12 cellular contexts compared by ENCODE assay signal in genomic region chr4:2057382-2058065, GRCh38. TPM values are rescaled to one million over a fixed set of nuclear protein-coding genes. Genes with fewer than 3 reads are reported as not detected.
DNase-seq lines count a peak whose midpoint lies in the region; ATAC-seq, FAIRE-seq and TF ChIP-seq lines count a peak whose summit lies in the region.
"Had no signal": no experiment of that assay in that cellular context is flagged by ENCODE, and none has a peak within 500 bp of the region (broad histone marks: within the 10 kb centered on the region; RNA-seq: fewer than 3 reads in every experiment).

No MANE protein-coding gene starts in this region.

- WGBS in hepatocyte (ENCODE audit: low lambda C conversion rate, missing lambda C conversion rate) = 83% methylated on average over 26 of the region's 26 CpGs
- 67 to 76% (median 70%) methylated on average over 26 of the region's 26 CpGs for WGBS in spleen, 5 donors

- H3K27ac Mint-ChIP-seq in activated naive CD4-positive, alpha-beta T cell treated with anti-CD3 and anti-CD28 coated beads, Interleukin-2, amount 10 ng/mL, durations not matched to agents 7 days and 5 days = no peak overlapping the region
- H3K27ac Mint-ChIP-seq in activated B cell treated with CpG ODN at 0.5 μM for 24 hours = no peak overlapping the region

- peaks cover 87% of the 10 kb centered on the region for H3K27me3 Mint-ChIP-seq in activated naive CD4-positive, alpha-beta T cell treated with anti-CD3 and anti-CD28 coated beads, Interleukin-2, amount 10 ng/mL, durations not matched to agents 7 days and 5 days
- H3K27me3 Mint-ChIP-seq in activated B cell treated with CpG ODN at 0.5 μM for 24 hours = peaks cover 32% of the 10 kb centered on the region

- no peak for DNase-seq in activated naive CD4-positive, alpha-beta T cell treated with anti-CD3 and anti-CD28 coated beads, Interleukin-2, amount 10 ng/mL, durations not matched to agents 7 days and 5 days
- DNase-seq in activated naive CD4-positive, alpha-beta T cell treated with anti-CD3 and anti-CD28 coated beads, Interleukin-2, amount 50 U/mL, for 16 hours = no peak
- DNase-seq in activated B cell treated with CpG ODN at 0.5 μM for 24 hours (no peak), hepatocyte (ENCODE audit: low spot score) (no peak), spleen (peak; percentile 53), Karpas-422 (no peak), RCC 7860 (ENCODE audit: low spot score) (no peak)
- no peak for DNase-seq in stimulated activated CD4-positive, alpha-beta T cell treated with anti-CD3 and anti-CD28 coated beads, Interleukin-1b, Interleukin-23, amount 100 ng/mL, for 48 hours
- DNase-seq: body of pancreas; GM23248; stimulated activated CD4-positive, alpha-beta T cell treated with anti-CD3 and anti-CD28 coated beads, Interleukin-2, amount 100 ng/mL, for 48 hours had no signal

- H3K4me1 Mint-ChIP-seq in activated naive CD4-positive, alpha-beta T cell treated with anti-CD3 and anti-CD28 coated beads, Interleukin-2, amount 10 ng/mL, durations not matched to agents 7 days and 5 days = peaks cover 3% of the 10 kb centered on the region
- H3K4me1 Mint-ChIP-seq in activated B cell treated with CpG ODN at 0.5 μM for 24 hours = peaks cover 2% of the 10 kb centered on the region

- H3K79me2 ChIP-seq in hepatocyte = no peaks in the 10 kb centered on the region
- H3K79me2 ChIP-seq in Karpas-422 (ENCODE audit: low read length) = no peaks in the 10 kb centered on the region

- peaks cover 30% of the 10 kb centered on the region for H3K27me3 ChIP-seq in hepatocyte
- H3K27me3 ChIP-seq in spleen (replicated peaks in 1 of 7) = peaks cover 0 to 94% (median 46%) of the 10 kb centered on the region in 7 donors
- no peaks in the 10 kb centered on the region for H3K27me3 ChIP-seq in Karpas-422 (ENCODE audit: low read length)
- H3K27me3 ChIP-seq: body of pancreas had no signal

- H3K27ac ChIP-seq in hepatocyte (no peak overlapping the region), spleen (no peak overlapping the region), Karpas-422 (ENCODE audit: low read length) (no peak overlapping the region)
- H3K27ac ChIP-seq: body of pancreas, GM23248 had no signal

- H3K36me3 ChIP-seq in hepatocyte (replicated peaks; ENCODE audit: insufficient read depth, low read depth) (no peaks in the 10 kb centered on the region), spleen (no peaks in the 10 kb centered on the region), Karpas-422 (ENCODE audit: insufficient read depth, low read length) (no peaks in the 10 kb centered on the region)

- H3K9me2 ChIP-seq in hepatocyte (replicated peaks; ENCODE audit: insufficient read depth) (no peaks in the 10 kb centered on the region), Karpas-422 (replicated peaks; ENCODE audit: insufficient read depth, low read length) (no peaks in the 10 kb centered on the region)

- H3K9ac ChIP-seq in Karpas-422 (ENCODE audit: low read length) = no peak overlapping the region
- H3K9ac ChIP-seq: GM23248 had no signal

- no peak for ATAC-seq in activated B cell treated with CpG ODN at 0.5 μM for 24 hours (ENCODE audit: low read depth)

- FAIRE-seq in RCC 7860 (lab: Jason Lieb, UNC) = no peak
- FAIRE-seq: K562 had no signal

- no peaks in the 10 kb centered on the region for H3K9me3 ChIP-seq in hepatocyte (ENCODE audit: low read depth)
- no peaks in the 10 kb centered on the region for H3K9me3 ChIP-seq in spleen
- no peaks in the 10 kb centered on the region for H3K9me3 ChIP-seq in Karpas-422 (ENCODE audit: low read length)
- H3K9me3 ChIP-seq: body of pancreas had no signal

- H3K4me3 ChIP-seq in hepatocyte (no peak overlapping the region), spleen (peak overlapping the region in 1 of 8 donors; percentile 78), Karpas-422 (ENCODE audit: low read length) (no peak overlapping the region)
- H3K4me3 ChIP-seq: body of pancreas, GM23248 had no signal

- CTCF ChIA-PET in activated naive CD4-positive, alpha-beta T cell treated with anti-CD3 and anti-CD28 coated beads, Interleukin-2, amount 10 ng/mL, durations not matched to agents 7 days and 5 days (lab: Charles Lee) = no interaction called here
- CTCF ChIA-PET in activated B cell treated with CpG ODN at 0.5 μM for 24 hours (lab: Charles Lee) = no interaction called here

- TF ChIP-seq CTCF in activated B cell treated with CpG ODN at 0.5 μM for 24 hours (IDR thresholded peaks at IDR 0.05) (no peak), hepatocyte (IDR thresholded peaks at IDR 0.05; ENCODE audit: poor library complexity) (no peak), spleen (IDR thresholded peaks at IDR 0.05 in 8 of 11, conservative IDR thresholded peaks at IDR 0.05 in 3 of 11) (no peak)

- no peaks in the 10 kb centered on the region for H3K36me3 Mint-ChIP-seq in activated naive CD4-positive, alpha-beta T cell treated with anti-CD3 and anti-CD28 coated beads, Interleukin-2, amount 10 ng/mL, durations not matched to agents 7 days and 5 days
- H3K36me3 Mint-ChIP-seq in activated B cell treated with CpG ODN at 0.5 μM for 24 hours (ENCODE audit: low read depth) = no peaks in the 10 kb centered on the region

- H2AFZ ChIP-seq in hepatocyte = no peak overlapping the region
- no peak overlapping the region for H2AFZ ChIP-seq in Karpas-422 (ENCODE audit: low read length)
- H2AFZ ChIP-seq: GM23248 had no signal

- H4K20me1 ChIP-seq in hepatocyte (ENCODE audit: insufficient read depth, poor library complexity, severe bottlenecking) = no peaks in the 10 kb centered on the region
- H4K20me1 ChIP-seq in Karpas-422 (ENCODE audit: insufficient read depth, low read depth, low read length) = no peaks in the 10 kb centered on the region

- no peaks in the 10 kb centered on the region for H3K4me1 ChIP-seq in hepatocyte (ENCODE audit: insufficient read depth)
- peaks cover 0 to 31% (median 20%) of the 10 kb centered on the region in 6 donors for H3K4me1 ChIP-seq in spleen
- H3K4me1 ChIP-seq in Karpas-422 (ENCODE audit: low read length) = no peaks in the 10 kb centered on the region

- H3K9me3 Mint-ChIP-seq in activated naive CD4-positive, alpha-beta T cell treated with anti-CD3 and anti-CD28 coated beads, Interleukin-2, amount 10 ng/mL, durations not matched to agents 7 days and 5 days = no peaks in the 10 kb centered on the region
- H3K9me3 Mint-ChIP-seq in activated B cell treated with CpG ODN at 0.5 μM for 24 hours = no peaks in the 10 kb centered on the region

- intact Hi-C loops in activated B cell treated with CpG ODN at 0.5 μM for 24 hours (cut with micrococcal nuclease) = loop anchor here (2.0 kb wide), 1 partner anchor 17 kb away; a partner anchor contains a TSS
- intact Hi-C loops in spleen (cut with DNase I; ENCODE audit: low total_unique reads) = no loop called here

- no peak for TF ChIP-seq POLR2A in spleen (IDR thresholded peaks at IDR 0.05)

- peak overlapping the region; percentile 57 for H3K4me3 Mint-ChIP-seq in activated naive CD4-positive, alpha-beta T cell treated with anti-CD3 and anti-CD28 coated beads, Interleukin-2, amount 10 ng/mL, durations not matched to agents 7 days and 5 days
- peak overlapping the region; percentile 59 for H3K4me3 Mint-ChIP-seq in activated B cell treated with CpG ODN at 0.5 μM for 24 hours

- H3K4me2 ChIP-seq in hepatocyte = peak overlapping the region; percentile 88
- H3K4me2 ChIP-seq in Karpas-422 (ENCODE audit: low read depth, low read length, poor library complexity, severe bottlenecking) = no peak overlapping the region

- POLR2A ChIA-PET in activated B cell treated with CpG ODN at 0.5 μM for 24 hours (lab: Charles Lee) = no interaction called here

RNA-seq across cellular contexts. Expression of gene NAT8L, which starts 1.6 kb away (rescaled TPM):
- 0.15 and 0.24 TPM in 2 replicates for total RNA-seq in activated B cell treated with CpG ODN at 0.5 μM for 24 hours
- 0.68 and 2.7 TPM in 2 replicates for total RNA-seq in hepatocyte
- 1.5 TPM in 2 replicates for polyA plus RNA-seq in hepatocyte
- total RNA-seq in spleen = 1 to 10 TPM in 4 of 7 donors, under 1 TPM in 3; 0.50 to 3.1 (median 1.3) TPM
- polyA plus RNA-seq in spleen = under 1 TPM; 0.13 to 0.80 (median 0.29) TPM
- total RNA-seq in Karpas-422 (2014; rRNA removed; shearing (Covaris generic); ENCODE audit: low replicate concordance) = not detected in 2 replicates
- total RNA-seq: GM23248 had no signal

RNA-seq across cellular contexts. Expression of gene NELFA, which starts 48.8 kb away (rescaled TPM):
- total RNA-seq in activated B cell treated with CpG ODN at 0.5 μM for 24 hours (44.7 and 49.9 TPM in 2 replicates), hepatocyte (10.8 and 21.4 TPM in 2 replicates), spleen (10 to 100 TPM; 20.2 to 36.6 (median 31.5) TPM)
- polyA plus RNA-seq in hepatocyte (35.9 and 46.2 TPM in 2 replicates), spleen (10 to 100 TPM; 19.9 to 29.6 (median 20.1) TPM)
- total RNA-seq in Karpas-422 (2014; rRNA removed; shearing (Covaris generic); ENCODE audit: low replicate concordance) = 22.6 and 44.6 TPM in 2 replicates
